In genomic region chr19:12350890-12351197, GRCh38 we compare ENCODE assay signal across 2 cellular contexts.
TF ChIP-seq lines count a peak whose summit lies in the region.

No MANE protein-coding gene starts in this region.

TF ChIP-seq in HEK293, 187 proteins besides CTCF, POLR2A, EP300 and RAD21:
- TF ChIP-seq SETDB1 (IDR thresholded peaks at IDR 0.05; ENCODE audit: insufficient read length, low read length) (peak; percentile 21), ZNF548 (tag by site-specific recombination; IDR thresholded peaks at IDR 0.05) (no peak), ZBTB7A (tag by site-specific recombination; IDR thresholded peaks at IDR 0.05; ENCODE audit: low read depth) (no peak)

TF ChIP-seq in K562, 482 proteins besides CTCF, POLR2A, EP300 and RAD21 (continues in another document):
- no peak for TF ChIP-seq MLX (CRISPR knock-in tag; conservative IDR thresholded peaks at IDR 0.05)
- TF ChIP-seq CBX3 (IDR thresholded peaks at IDR 0.05; ENCODE audit: borderline replicate concordance in 1 of 2, low read length in 2 of 2) = peak in 1 of 2 experiments; percentile 71; a peak in 2 of 3 replicates
- TF ChIP-seq ARID3A (IDR thresholded peaks at IDR 0.05; ENCODE audit: borderline replicate concordance, low read depth, low read length) = no peak
- TF ChIP-seq CREB3 (tag; conservative IDR thresholded peaks at IDR 0.05; ENCODE audit: low read depth) = no peak
- TF ChIP-seq TRIM28 (IDR thresholded peaks at IDR 0.05) = peak; percentile 58; the same call in 1 of the 2 replicates
- no peak for TF ChIP-seq GABPA (tag; conservative IDR thresholded peaks at IDR 0.05; ENCODE audit: low read depth)
- TF ChIP-seq ZNF57 (CRISPR knock-in tag; IDR thresholded peaks at IDR 0.05) = no peak
- TF ChIP-seq ZNF239 (CRISPR knock-in tag; IDR thresholded peaks at IDR 0.05) = no peak
- TF ChIP-seq ATF4 (CRISPR knock-in tag; IDR thresholded peaks at IDR 0.05) = no peak
- no peak for TF ChIP-seq FOSL1 (tag; conservative IDR thresholded peaks at IDR 0.05)
- TF ChIP-seq ZNF280A (IDR thresholded peaks at IDR 0.05; ENCODE audit: low read depth, partially characterized antibody) = peak; percentile 59
- no peak for TF ChIP-seq NKRF (IDR thresholded peaks at IDR 0.05; ENCODE audit: borderline replicate concordance)
- TF ChIP-seq ZFP30 (CRISPR knock-in tag; IDR thresholded peaks at IDR 0.05; ENCODE audit: borderline replicate concordance) = no peak
- no peak for TF ChIP-seq L3MBTL2 (IDR thresholded peaks at IDR 0.05)
- no peak for TF ChIP-seq ZMIZ1 (IDR thresholded peaks at IDR 0.05; ENCODE audit: low read depth in 2 of 2, low read length in 2 of 2)
- no peak for TF ChIP-seq PHB2 (IDR thresholded peaks at IDR 0.05; ENCODE audit: low read depth)
- TF ChIP-seq CBX8 (IDR thresholded peaks at IDR 0.05; ENCODE audit: borderline replicate concordance, extremely low read depth, low read depth, low read length, poor library complexity, severe bottlenecking) = no peak
- no peak for TF ChIP-seq ZNF277 (CRISPR knock-in tag; IDR thresholded peaks at IDR 0.05; ENCODE audit: borderline replicate concordance)
- no peak for TF ChIP-seq YBX1 (IDR thresholded peaks at IDR 0.05)
- no peak for TF ChIP-seq ZNF140 (CRISPR knock-in tag; IDR thresholded peaks at IDR 0.05)
- no peak for TF ChIP-seq RAD51 (IDR thresholded peaks at IDR 0.05; ENCODE audit: borderline replicate concordance, low read depth)
- TF ChIP-seq SIX5 (IDR thresholded peaks at IDR 0.05; ENCODE audit: borderline replicate concordance in 1 of 2, insufficient read depth in 1 of 2, low read depth in 1 of 2, low read length in 2 of 2) = no peak
- no peak for TF ChIP-seq ELF1 (tag; IDR thresholded peaks at IDR 0.05)
- TF ChIP-seq SNAPC5 (CRISPR knock-in tag; IDR thresholded peaks at IDR 0.05) = no peak
- no peak for TF ChIP-seq MCM2 (IDR thresholded peaks at IDR 0.05; ENCODE audit: low read depth)
- no peak for TF ChIP-seq ELK3 (CRISPR knock-in tag; IDR thresholded peaks at IDR 0.05)
- no peak for TF ChIP-seq DLX4 (CRISPR knock-in tag; IDR thresholded peaks at IDR 0.05)
- no peak for TF ChIP-seq NFYB (IDR thresholded peaks at IDR 0.05; ENCODE audit: extremely low read depth, insufficient read length)
- TF ChIP-seq TEAD4 (IDR thresholded peaks at IDR 0.05; ENCODE audit: low read length) = peak; percentile 51; the same call in 1 of the 2 replicates
- TF ChIP-seq TEAD4 (CRISPR knock-in tag; IDR thresholded peaks at IDR 0.05; ENCODE audit: borderline replicate concordance) = no peak
- TF ChIP-seq ZNF280B (CRISPR knock-in tag; IDR thresholded peaks at IDR 0.05) = peak; percentile 19; the same call in 1 of the 2 replicates
- no peak for TF ChIP-seq CREB5 (CRISPR knock-in tag; IDR thresholded peaks at IDR 0.05)
- no peak for TF ChIP-seq YY1 (IDR thresholded peaks at IDR 0.05; ENCODE audit: borderline replicate concordance in 1 of 3, control insufficient read depth in 1 of 3, extremely low read depth in 1 of 3, insufficient read depth in 3 of 3, insufficient read length in 1 of 3, insufficient replicate concordance in 2 of 3, low read depth in 1 of 3, low read length in 2 of 3)
- no peak for TF ChIP-seq ZNF395 (CRISPR knock-in tag; IDR thresholded peaks at IDR 0.05)
- no peak for TF ChIP-seq POLR3G (IDR thresholded peaks at IDR 0.05; ENCODE audit: extremely low read depth, insufficient read length, insufficient replicate concordance)
